14 cellular contexts compared by ENCODE assay signal in the genomic region with DNA sequence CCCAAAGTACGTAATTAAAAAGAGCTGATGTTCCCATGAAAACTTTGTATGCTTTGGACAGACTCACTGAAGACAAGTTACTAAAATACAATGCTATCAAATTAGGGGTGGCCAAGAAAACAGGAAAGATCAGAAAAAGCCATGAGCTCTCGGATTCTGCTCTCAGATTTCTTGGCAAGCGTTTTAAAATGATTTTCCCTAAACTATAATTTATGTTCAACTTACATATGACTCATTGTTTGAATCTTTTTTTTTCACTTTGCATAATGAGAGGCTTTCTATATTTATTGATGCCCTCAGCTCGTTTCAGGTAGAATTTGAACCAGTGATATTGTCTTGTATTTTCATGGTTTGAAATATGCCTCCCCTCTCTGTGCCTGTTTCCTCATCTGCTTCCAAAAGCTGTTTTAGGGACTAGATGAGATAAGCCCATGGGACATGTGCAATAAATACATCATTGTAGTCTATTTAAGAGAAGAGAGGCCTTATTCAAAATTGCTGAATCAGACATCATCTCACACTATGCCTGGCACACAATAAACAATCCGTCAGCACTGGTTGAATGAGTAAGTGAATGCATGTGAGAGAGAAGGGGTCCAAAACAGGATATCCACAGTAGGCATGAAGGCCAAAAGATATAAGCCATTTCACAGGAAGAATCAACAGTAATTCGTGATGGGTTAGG. TPM values are rescaled to one million over a fixed set of nuclear protein-coding genes. Genes with fewer than 3 reads are reported as not detected.
DNase-seq lines count a peak whose midpoint lies in the region; ATAC-seq, FAIRE-seq and TF ChIP-seq lines count a peak whose summit lies in the region.
"Had no signal": no experiment of that assay in that cellular context is flagged by ENCODE, and none has a peak within 500 bp of the region (broad histone marks: within the 10 kb centered on the region; RNA-seq: fewer than 3 reads in every experiment).

No MANE protein-coding gene starts in this region.

- CTCF ChIA-PET in K562 (lab: Yijun Ruan, JAX; ENCODE audit: low intra/inter-chr PET ratio), result no interaction called here

- WGBS in K562 (ENCODE audit: insufficient coverage, low coverage, missing lambda C conversion rate), result 26% methylated on average over 6 of the region's 6 CpGs
- WGBS in psoas muscle, 3 donors, result 75 to 77% (median 76%) methylated on average over 6 of the region's 6 CpGs

- no peak for TF ChIP-seq POLR2A in K562 (conservative IDR thresholded peaks at IDR 0.05)

- H3K4me3 ChIP-seq in K562, result no peak overlapping the region
- H3K4me3 ChIP-seq in psoas muscle, result no peak overlapping the region

- H3K4me1 ChIP-seq in K562 (replicated peaks in 1 of 2; ENCODE audit: control insufficient read depth in 2 of 2, insufficient read depth in 2 of 2, low read length in 2 of 2), result peaks cover 0 to 6% of the 10 kb centered on the region in 2 experiments; a peak in 3 of 5 replicates
- H3K4me1 ChIP-seq in psoas muscle, result peaks cover 3% of the 10 kb centered on the region

- no peak for TF ChIP-seq RAD21 in K562 (CRISPR knock-in tag; conservative IDR thresholded peaks at IDR 0.05 in 1 of 2, IDR thresholded peaks at IDR 0.05 in 1 of 2)

- POLR2A ChIA-PET in K562 (lab: Yijun Ruan, JAX), result interaction anchor here (0.6 to 1.0 kb wide), 2 partner anchors 93 to 417 kb away, joined by 3 read pairs; no protein-coding TSS in a partner anchor

- H4K20me1 ChIP-seq in K562 (replicated peaks; ENCODE audit: control insufficient read depth, insufficient read depth, low read length), result no peaks in the 10 kb centered on the region

- no peaks in the 10 kb centered on the region for H3K9me1 ChIP-seq in K562 (ENCODE audit: control insufficient read depth, insufficient read depth, low read length)

- no peak overlapping the region for H3K4me2 ChIP-seq in K562 (ENCODE audit: insufficient read depth, low read length)

- H3K27ac ChIP-seq in K562 (ENCODE audit: extremely low read depth, low read depth, low read length) (no peak overlapping the region), psoas muscle (no peak overlapping the region)
- H3K27ac ChIP-seq: 22Rv1 had no signal

- no peak for FAIRE-seq in K562 (lab: Jason Lieb, UNC)

- ATAC-seq in K562 (no peak), psoas muscle (no peak), GM21360 (IDR thresholded peaks at IDR 0.05; ENCODE audit: unreplicated experiment) (no peak), GM21528 (IDR thresholded peaks at IDR 0.05; ENCODE audit: low FRiP score, unreplicated experiment) (no peak)
- no peak for ATAC-seq in effector memory CD8-positive, alpha-beta T cell (replicated peaks)
- ATAC-seq: HCT116, Right ventricle myocardium inferior had no signal

- no peak overlapping the region for H3K9ac ChIP-seq in K562 (ENCODE audit: insufficient read depth in 1 of 2, low read depth in 2 of 2, low read length in 2 of 2)

- peaks cover 3% of the 10 kb centered on the region for H3K79me2 ChIP-seq in K562 (ENCODE audit: control insufficient read depth, insufficient read depth, low read length)

- no peaks in the 10 kb centered on the region for H3K9me3 Mint-ChIP-seq in effector memory CD8-positive, alpha-beta T cell

- intact Hi-C loops in K562 (cut with micrococcal nuclease), result no loop called here
- intact Hi-C loops in psoas muscle (cut with DNase I), result no loop called here

- peaks cover 6 to 8% of the 10 kb centered on the region in 2 donors for H3K4me1 Mint-ChIP-seq in effector memory CD8-positive, alpha-beta T cell (ENCODE audit: low read depth in 2 of 2)

- H3K27me3 Mint-ChIP-seq in effector memory CD8-positive, alpha-beta T cell, result no peaks in the 10 kb centered on the region

- H3K36me3 Mint-ChIP-seq in effector memory CD8-positive, alpha-beta T cell (ENCODE audit: insufficient read depth), result peaks cover 10% of the 10 kb centered on the region
- H3K36me3 Mint-ChIP-seq: CD14-positive monocyte had no signal

- BruUV-seq in K562 (replicated peaks; lab: Mats Ljungman, UMichigan), result no TSS peak

- in situ Hi-C loops in K562 (cut with MboI), result no loop called here

- H3K27ac Mint-ChIP-seq in effector memory CD8-positive, alpha-beta T cell, result peak overlapping the region in 1 of 2 donors; percentile 7
- H3K27ac Mint-ChIP-seq: CD14-positive monocyte had no signal

- H3K27me3 ChIP-seq in K562 (ENCODE audit: control insufficient read depth in 2 of 2, insufficient read depth in 2 of 2, low read length in 2 of 2) (no peaks in the 10 kb centered on the region), psoas muscle (ENCODE audit: insufficient read depth in 3 of 3, low read length in 2 of 3) (no peaks in the 10 kb centered on the region)

- H3K4me3 Mint-ChIP-seq in effector memory CD8-positive, alpha-beta T cell, result no peak overlapping the region
- H3K4me3 Mint-ChIP-seq: CD14-positive monocyte had no signal

- H3K36me3 ChIP-seq in K562 (ENCODE audit: control insufficient read depth, insufficient read depth, low read length) (no peaks in the 10 kb centered on the region), psoas muscle (ENCODE audit: insufficient read depth in 1 of 2, low read depth in 1 of 2) (peaks cover 0 to 4% of the 10 kb centered on the region in 2 donors)

- no peak for TF ChIP-seq EP300 in K562 (IDR thresholded peaks at IDR 0.05; ENCODE audit: low read length)

- TF ChIP-seq CTCF in K562 (IDR thresholded peaks at IDR 0.05 in 2 of 3, conservative IDR thresholded peaks at IDR 0.05 in 1 of 3; ENCODE audit: insufficient read depth in 2 of 3, low read depth in 1 of 3, low read length in 3 of 3) (no peak), psoas muscle (IDR thresholded peaks at IDR 0.05) (no peak)

- H3K9me3 ChIP-seq in K562 (replicated peaks; ENCODE audit: control insufficient read depth, insufficient read depth, low read depth, low read length), result no peaks in the 10 kb centered on the region
- no peaks in the 10 kb centered on the region for H3K9me3 ChIP-seq in psoas muscle

- no peak overlapping the region for H2AFZ ChIP-seq in K562 (ENCODE audit: low read depth, low read length)

- peak; percentile 18 for DNase-seq in NCI-H1694 treated with DMSO at 0.1 percent for 48 hours (lab: John Stamatoyannopoulos, UW)
- DNase-seq in NCI-H1694 (lab: John Stamatoyannopoulos, UW), result no peak
- DNase-seq in K562 (ENCODE audit: extremely low read depth in 1 of 4, low spot score in 3 of 4), result no peak
- peak; percentile 97 for DNase-seq in foreskin melanocyte
- DNase-seq in psoas muscle, result no peak
- DNase-seq in effector memory CD8-positive, alpha-beta T cell, result no peak
- DNase-seq: NCI-H345, NCI-H526 treated with DMSO at 0.1 percent for 48 hours had no signal

TF ChIP-seq in K562, 482 proteins besides CTCF, POLR2A, EP300 and RAD21 (continues in another document):
- peak; percentile 84 for TF ChIP-seq ZNF316 (IDR thresholded peaks at IDR 0.05)
- TF ChIP-seq ZNF785 (CRISPR knock-in tag; IDR thresholded peaks at IDR 0.05), result no peak
- peak; percentile 46 for TF ChIP-seq MAFF (IDR thresholded peaks at IDR 0.05; ENCODE audit: low read length)
- no peak for TF ChIP-seq NELFE (IDR thresholded peaks at IDR 0.05; ENCODE audit: insufficient read depth, insufficient read length)
- TF ChIP-seq GABPB2 (CRISPR knock-in tag; conservative IDR thresholded peaks at IDR 0.05), result no peak
- TF ChIP-seq KAT2B (IDR thresholded peaks at IDR 0.05; ENCODE audit: low read depth, low read length), result no peak
- TF ChIP-seq MAFK (IDR thresholded peaks at IDR 0.05; ENCODE audit: low read length), result peak; percentile 40; the same call in 1 of the 2 replicates
- peak; percentile 70 for TF ChIP-seq MAFG (tag; conservative IDR thresholded peaks at IDR 0.05)

RNA-seq across cellular contexts. Expression of a gene that starts 4.7 kb away (rescaled TPM):
- total RNA-seq in K562 (2011; cell fraction: chromatin; rRNA removed; ENCODE audit: low replicate concordance), result 26.7 and 70.1 TPM in 2 replicates
- total RNA-seq in K562 (2011; cell fraction: nucleolus; rRNA removed), result 13.5 and 17.1 TPM in 2 replicates
- 21.3 and 37.5 TPM in 2 replicates for total RNA-seq in K562 (2011; cell fraction: nucleoplasm; rRNA removed)
- total RNA-seq in K562 (2014; rRNA removed) (14.9 and 16.5 TPM in 2 replicates), K562 (2014; rRNA removed; fragmentation: Illumina TruSeq; extraction: Trizol) (27.7 and 29.9 TPM in 2 replicates), K562 (2015; rRNA removed; fragmentation: Illumina TruSeq; extraction: Trizol) (24.1 and 24.7 TPM in 2 replicates), K562 (2021) (37.4 and 39.6 TPM in 2 replicates), psoas muscle (10 to 100 TPM; 22.8 to 37.2 (median 28.9) TPM)
- polyA plus RNA-seq in K562 (2011; rRNA removed) (15.5 and 22.9 TPM in 2 replicates), K562 (2014; fragmentation: Illumina TruSeq; extraction: Trizol) (26.4 and 29.1 TPM in 2 replicates), K562 (2014; fragmentation: Nextera tagmentation; extraction: Ambion mirVana) (10 to 100 TPM in 1 of 2 experiments, 1 to 10 TPM in 1; 6.5 to 10.9 TPM), K562 (2014; rRNA removed) (16.2 and 26.9 TPM in 2 replicates), psoas muscle (10 to 100 TPM in 2 of 3 donors, 1 to 10 TPM in 1; 9.8 to 15.9 (median 13.2) TPM)
- 6.8 and 9.9 TPM in 2 replicates for polyA plus RNA-seq in K562 (2011; cell fraction: cytosol; rRNA removed)
- 13.9 and 14.7 TPM in 2 replicates for polyA plus RNA-seq in K562 (2011; cell fraction: nucleus; rRNA removed)
- polyA plus RNA-seq in K562 (2012), result 19.1 and 23.0 TPM in 2 replicates
- 48.5 and 55.2 TPM in 2 replicates for polyA minus RNA-seq in K562 (2011; rRNA and poly(A)+ RNA removed)
- 19.3 and 27.5 TPM in 2 replicates for polyA minus RNA-seq in K562 (2011; cell fraction: cytosol; rRNA and poly(A)+ RNA removed)
- 20.3 and 29.1 TPM in 2 replicates for polyA minus RNA-seq in K562 (2011; cell fraction: nucleus; rRNA and poly(A)+ RNA removed)

RNA-seq across cellular contexts. Expression of a gene that starts 54.4 kb away (rescaled TPM):
- total RNA-seq in K562 (2011; cell fraction: chromatin; rRNA removed; ENCODE audit: low replicate concordance), result 22.1 and 98.5 TPM in 2 replicates
- total RNA-seq in K562 (2011; cell fraction: nucleolus; rRNA removed), result 8.2 and 17.9 TPM in 2 replicates
- total RNA-seq in K562 (2011; cell fraction: nucleoplasm; rRNA removed), result 28.2 and 33.9 TPM in 2 replicates
- total RNA-seq in K562 (2014; rRNA removed) (5.3 and 6.7 TPM in 2 replicates), K562 (2014; rRNA removed; fragmentation: Illumina TruSeq; extraction: Trizol) (8.9 and 10.0 TPM in 2 replicates), K562 (2015; rRNA removed; fragmentation: Illumina TruSeq; extraction: Trizol) (8.2 and 9.4 TPM in 2 replicates), K562 (2021) (7.4 and 8.3 TPM in 2 replicates), psoas muscle (10 to 100 TPM in 3 of 4 donors, 1 to 10 TPM in 1; 9.0 to 17.7 (median 14.2) TPM)
- polyA plus RNA-seq in K562 (2011; rRNA removed) (12.3 and 14.5 TPM in 2 replicates), K562 (2014; fragmentation: Illumina TruSeq; extraction: Trizol) (11.1 and 12.3 TPM in 2 replicates), K562 (2014; fragmentation: Nextera tagmentation; extraction: Ambion mirVana) (1 to 10 TPM; 2.3 to 3.4 TPM), K562 (2014; rRNA removed) (8.8 and 9.4 TPM in 2 replicates), psoas muscle (10 to 100 TPM in 2 of 3 donors, 1 to 10 TPM in 1; 4.9 to 11.1 (median 10.4) TPM)
- polyA plus RNA-seq in K562 (2011; cell fraction: cytosol; rRNA removed), result 3.6 and 6.2 TPM in 2 replicates
- 38.3 and 43.2 TPM in 2 replicates for polyA plus RNA-seq in K562 (2011; cell fraction: nucleus; rRNA removed)
- polyA plus RNA-seq in K562 (2012), result 5.6 and 10.0 TPM in 2 replicates
- polyA minus RNA-seq in K562 (2011; rRNA and poly(A)+ RNA removed), result 10.8 and 12.1 TPM in 2 replicates
- 2.9 and 6.1 TPM in 2 replicates for polyA minus RNA-seq in K562 (2011; cell fraction: cytosol; rRNA and poly(A)+ RNA removed)
- polyA minus RNA-seq in K562 (2011; cell fraction: nucleus; rRNA and poly(A)+ RNA removed), result 8.9 and 16.7 TPM in 2 replicates

Comparison
In these comparisons a context has a peak if more than half of its experiments do, and no peak if none do; other contexts are left out.
1. DNase-seq: peak in NCI-H1694 treated with DMSO at 0.1 percent for 48 hours (single experiment) and foreskin melanocyte (single experiment); none in NCI-H1694 (single experiment), K562 (0 of 4), psoas muscle (0 of 2) and effector memory CD8-positive, alpha-beta T cell (0 of 3).